24 cellular contexts compared by ENCODE assay signal in the genomic region with DNA sequence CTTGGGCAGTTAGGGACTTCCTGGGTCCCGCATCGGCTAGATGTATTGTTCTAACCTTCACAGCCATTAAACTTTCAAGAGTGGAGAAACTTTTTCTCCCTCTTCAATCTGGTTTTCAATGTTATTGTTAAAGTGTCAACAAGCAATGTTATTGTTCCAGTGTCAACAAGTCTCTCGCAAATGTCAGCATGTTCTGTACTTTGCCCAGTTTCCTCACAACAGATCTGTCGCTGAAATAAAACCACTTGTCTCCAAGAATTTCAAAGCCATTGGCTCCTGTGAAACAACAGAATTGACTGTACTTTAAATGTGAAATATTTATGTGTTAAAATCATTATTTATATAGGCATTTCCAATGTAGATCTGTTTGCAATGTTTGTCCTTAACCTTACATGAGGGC.
DNase-seq lines count a peak whose midpoint lies in the region; ATAC-seq, FAIRE-seq and TF ChIP-seq lines count a peak whose summit lies in the region.
"Had no signal": no experiment of that assay in that cellular context is flagged by ENCODE, and none has a peak within 500 bp of the region (broad histone marks: within the 10 kb centered on the region; RNA-seq: fewer than 3 reads in every experiment).

No MANE protein-coding gene starts in this region.

- no peak for TF ChIP-seq POLR2A in HepG2 (IDR thresholded peaks at IDR 0.05; ENCODE audit: insufficient read depth in 1 of 2, low read depth in 2 of 2, low read length in 2 of 2)
- no peak for TF ChIP-seq POLR2A in Peyer's patch (IDR thresholded peaks at IDR 0.05)

- TF ChIP-seq EP300 in HepG2 (IDR thresholded peaks at IDR 0.05; ENCODE audit: low read depth in 2 of 2, low read length in 2 of 2) (no peak), HepG2 (CRISPR knock-in tag; IDR thresholded peaks at IDR 0.05; ENCODE audit: borderline replicate concordance) (no peak)

- TF ChIP-seq CTCF in HepG2 (CRISPR knock-in tag; IDR thresholded peaks at IDR 0.05) (no peak), osteocyte (IDR thresholded peaks at IDR 0.05) (no peak), Peyer's patch (IDR thresholded peaks at IDR 0.05) (no peak), kidney (IDR thresholded peaks at IDR 0.05; ENCODE audit: borderline replicate concordance, extremely low read depth, insufficient read depth) (no peak)

- no peak overlapping the region for H3K9ac ChIP-seq in HepG2 (ENCODE audit: insufficient read depth, low read depth, low read length)
- no peak overlapping the region for H3K9ac ChIP-seq in kidney (ENCODE audit: low read length in 2 of 2)
- H3K9ac ChIP-seq: BLaER1, GM23248 had no signal

- peaks cover 40% of the 10 kb centered on the region for H3K4me1 Mint-ChIP-seq in osteocyte (ENCODE audit: unreplicated experiment)
- H3K4me1 Mint-ChIP-seq: B cell; CD4-positive, CD25-positive, alpha-beta regulatory T cell; H9 had no signal

- H3K36me3 ChIP-seq in HepG2 (replicated peaks in 1 of 2; ENCODE audit: control insufficient read depth in 1 of 2, insufficient read depth in 2 of 2, low read length in 2 of 2): no peaks in the 10 kb centered on the region
- no peaks in the 10 kb centered on the region for H3K36me3 ChIP-seq in Peyer's patch
- H3K36me3 ChIP-seq in kidney (ENCODE audit: control insufficient read depth in 1 of 2, insufficient read depth in 2 of 2, low read length in 2 of 2): no peaks in the 10 kb centered on the region
- H3K36me3 ChIP-seq: BLaER1 had no signal

- H3K4me1 ChIP-seq in HepG2 (ENCODE audit: insufficient read depth, low read length): peaks cover 11% of the 10 kb centered on the region
- no peaks in the 10 kb centered on the region for H3K4me1 ChIP-seq in Peyer's patch
- no peaks in the 10 kb centered on the region for H3K4me1 ChIP-seq in kidney (ENCODE audit: control insufficient read depth in 1 of 2, insufficient read depth in 1 of 2, low read depth in 1 of 2, low read length in 2 of 2)
- H3K4me1 ChIP-seq: BLaER1, Caco-2 had no signal

- TF ChIP-seq RAD21 in HepG2 (CRISPR knock-in tag; IDR thresholded peaks at IDR 0.05): no peak

- intact Hi-C loops in HepG2 (cut with micrococcal nuclease; ENCODE audit: unreplicated experiment): no loop called here
- intact Hi-C loops in kidney (cut with DNase I): no loop called here

- peaks cover 3% of the 10 kb centered on the region for H3K9me3 Mint-ChIP-seq in osteocyte (ENCODE audit: unreplicated experiment)
- H3K9me3 Mint-ChIP-seq: CD8-positive, alpha-beta T cell had no signal

- H2AFZ ChIP-seq in HepG2 (ENCODE audit: low read length): peak overlapping the region; percentile 23
- H2AFZ ChIP-seq: GM23248 had no signal

- no peaks in the 10 kb centered on the region for H4K20me1 ChIP-seq in HepG2 (ENCODE audit: insufficient read depth, low read length)
- H4K20me1 ChIP-seq: BLaER1 had no signal

- FAIRE-seq in endometrium (lab: Jason Lieb, UNC) (peak; percentile 35), HepG2 (lab: Jason Lieb, UNC) (no peak), kidney (lab: Jason Lieb, UNC) (no peak)
- FAIRE-seq: A204.1, GM12892, H1 had no signal

- no TSS peak for BruUV-seq in HepG2 (replicated peaks; lab: Mats Ljungman, UMichigan)

- POLR2A ChIA-PET in HepG2 (lab: Yijun Ruan, JAX): no interaction called here

- WGBS in HepG2 (ENCODE audit: low lambda C conversion rate): 18% methylated on average over 4 of the region's 4 CpGs

- no peaks in the 10 kb centered on the region for H3K27me3 Mint-ChIP-seq in osteocyte (ENCODE audit: unreplicated experiment)
- H3K27me3 Mint-ChIP-seq: B cell had no signal

- CTCF ChIA-PET in HepG2 (lab: Yijun Ruan, JAX; ENCODE audit: low intra/inter-chr PET ratio, low total read pairs): no interaction called here

- H3K9me3 ChIP-seq in HepG2 (ENCODE audit: low read length) (no peaks in the 10 kb centered on the region), Peyer's patch (no peaks in the 10 kb centered on the region), kidney (ENCODE audit: control insufficient read depth in 1 of 2, low read length in 2 of 2) (no peaks in the 10 kb centered on the region)
- H3K9me3 ChIP-seq: BLaER1, Caco-2 had no signal

- H3K4me3 Mint-ChIP-seq in osteocyte (ENCODE audit: unreplicated experiment): no peak overlapping the region
- H3K4me3 Mint-ChIP-seq: B cell; CD4-positive, CD25-positive, alpha-beta regulatory T cell; CD8-positive, alpha-beta T cell; H9 had no signal

- peak; percentile 42; the same call in 1 of the 3 replicates for ATAC-seq in HepG2
- ATAC-seq: CD8-positive, alpha-beta T cell; HCT116 had no signal

- DNase-seq in DMS53 (lab: John Stamatoyannopoulos, UW) (peak; percentile 2), DMS53 treated with DMSO at 0.1 percent for 48 hours (lab: John Stamatoyannopoulos, UW; ENCODE audit: unreplicated experiment) (no peak), HepG2 (ENCODE audit: low spot score) (no peak), osteocyte (ENCODE audit: extremely low spot score, unreplicated experiment) (no peak), Peyer's patch (no peak), kidney (no peak), NCI-H1105 (lab: John Stamatoyannopoulos, UW) (no peak)
- DNase-seq: Caco-2; CD4-positive, CD25-positive, alpha-beta regulatory T cell; CD8-positive, alpha-beta T cell; DMS153; DMS79 treated with DMSO at 0.1 percent for 48 hours; GF-D8; GM23248; H9 had no signal

- in situ Hi-C loops in HepG2 (cut with HindIII; ENCODE audit: extremely low pct_ligation_motif_present, low pct_unique_long_range_greater_than_20kb): no loop called here

- no peak overlapping the region for H3K4me3 ChIP-seq in HepG2 (replicated peaks in 1 of 3; ENCODE audit: insufficient read depth in 1 of 3, low read depth in 2 of 3, low read length in 3 of 3)
- H3K4me3 ChIP-seq in Peyer's patch: no peak overlapping the region
- no peak overlapping the region for H3K4me3 ChIP-seq in kidney (ENCODE audit: low read length in 2 of 2)
- H3K4me3 ChIP-seq: BLaER1, GM23248 had no signal

- H3K36me3 Mint-ChIP-seq in osteocyte (ENCODE audit: unreplicated experiment): peaks cover 81% of the 10 kb centered on the region
- H3K36me3 Mint-ChIP-seq: CD4-positive, CD25-positive, alpha-beta regulatory T cell; CD8-positive, alpha-beta T cell had no signal

- H3K4me2 ChIP-seq in HepG2 (ENCODE audit: low read depth, low read length): peak overlapping the region; percentile 18; the same call in 1 of the 2 replicates
- H3K4me2 ChIP-seq: BLaER1 had no signal

- H3K27ac Mint-ChIP-seq in osteocyte (ENCODE audit: unreplicated experiment): peak overlapping the region; percentile 57
- H3K27ac Mint-ChIP-seq: B cell; CD4-positive, CD25-positive, alpha-beta regulatory T cell; CD8-positive, alpha-beta T cell; H9 had no signal

- no peak overlapping the region for H3K27ac ChIP-seq in HepG2 (ENCODE audit: extremely low read length, insufficient read depth, low read length)
- no peak overlapping the region for H3K27ac ChIP-seq in Peyer's patch
- H3K27ac ChIP-seq in kidney (ENCODE audit: low read depth in 2 of 2, low read length in 2 of 2): no peak overlapping the region
- H3K27ac ChIP-seq: 22Rv1, BLaER1, C4-2B, GM23248 had no signal

- no peaks in the 10 kb centered on the region for H3K79me2 ChIP-seq in HepG2 (ENCODE audit: insufficient read depth, low read length)

- H3K27me3 ChIP-seq in HepG2 (ENCODE audit: control insufficient read depth in 1 of 2, insufficient read depth in 2 of 2, low read length in 2 of 2) (no peaks in the 10 kb centered on the region), Peyer's patch (no peaks in the 10 kb centered on the region)
- H3K27me3 ChIP-seq: BLaER1 had no signal

TF ChIP-seq in HepG2, 621 proteins besides CTCF, POLR2A, EP300 and RAD21 (continues in another document):
- no peak for TF ChIP-seq ZNF292 (CRISPR knock-in tag; IDR thresholded peaks at IDR 0.05; ENCODE audit: borderline replicate concordance, low read depth)
- TF ChIP-seq ZBTB20 (CRISPR knock-in tag; IDR thresholded peaks at IDR 0.05; ENCODE audit: borderline replicate concordance, low read depth): no peak
- TF ChIP-seq, protein P1, sequence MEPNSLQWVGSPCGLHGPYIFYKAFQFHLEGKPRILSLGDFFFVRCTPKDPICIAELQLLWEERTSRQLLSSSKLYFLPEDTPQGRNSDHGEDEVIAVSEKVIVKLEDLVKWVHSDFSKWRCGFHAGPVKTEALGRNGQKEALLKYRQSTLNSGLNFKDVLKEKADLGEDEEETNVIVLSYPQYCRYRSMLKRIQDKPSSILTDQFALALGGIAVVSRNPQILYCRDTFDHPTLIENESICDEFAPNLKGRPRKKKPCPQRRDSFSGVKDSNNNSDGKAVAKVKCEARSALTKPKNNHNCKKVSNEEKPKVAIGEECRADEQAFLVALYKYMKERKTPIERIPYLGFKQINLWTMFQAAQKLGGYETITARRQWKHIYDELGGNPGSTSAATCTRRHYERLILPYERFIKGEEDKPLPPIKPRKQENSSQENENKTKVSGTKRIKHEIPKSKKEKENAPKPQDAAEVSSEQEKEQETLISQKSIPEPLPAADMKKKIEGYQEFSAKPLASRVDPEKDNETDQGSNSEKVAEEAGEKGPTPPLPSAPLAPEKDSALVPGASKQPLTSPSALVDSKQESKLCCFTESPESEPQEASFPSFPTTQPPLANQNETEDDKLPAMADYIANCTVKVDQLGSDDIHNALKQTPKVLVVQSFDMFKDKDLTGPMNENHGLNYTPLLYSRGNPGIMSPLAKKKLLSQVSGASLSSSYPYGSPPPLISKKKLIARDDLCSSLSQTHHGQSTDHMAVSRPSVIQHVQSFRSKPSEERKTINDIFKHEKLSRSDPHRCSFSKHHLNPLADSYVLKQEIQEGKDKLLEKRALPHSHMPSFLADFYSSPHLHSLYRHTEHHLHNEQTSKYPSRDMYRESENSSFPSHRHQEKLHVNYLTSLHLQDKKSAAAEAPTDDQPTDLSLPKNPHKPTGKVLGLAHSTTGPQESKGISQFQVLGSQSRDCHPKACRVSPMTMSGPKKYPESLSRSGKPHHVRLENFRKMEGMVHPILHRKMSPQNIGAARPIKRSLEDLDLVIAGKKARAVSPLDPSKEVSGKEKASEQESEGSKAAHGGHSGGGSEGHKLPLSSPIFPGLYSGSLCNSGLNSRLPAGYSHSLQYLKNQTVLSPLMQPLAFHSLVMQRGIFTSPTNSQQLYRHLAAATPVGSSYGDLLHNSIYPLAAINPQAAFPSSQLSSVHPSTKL (CRISPR knock-in tag; IDR thresholded peaks at IDR 0.05): peak; percentile 56
- TF ChIP-seq, protein P2, sequence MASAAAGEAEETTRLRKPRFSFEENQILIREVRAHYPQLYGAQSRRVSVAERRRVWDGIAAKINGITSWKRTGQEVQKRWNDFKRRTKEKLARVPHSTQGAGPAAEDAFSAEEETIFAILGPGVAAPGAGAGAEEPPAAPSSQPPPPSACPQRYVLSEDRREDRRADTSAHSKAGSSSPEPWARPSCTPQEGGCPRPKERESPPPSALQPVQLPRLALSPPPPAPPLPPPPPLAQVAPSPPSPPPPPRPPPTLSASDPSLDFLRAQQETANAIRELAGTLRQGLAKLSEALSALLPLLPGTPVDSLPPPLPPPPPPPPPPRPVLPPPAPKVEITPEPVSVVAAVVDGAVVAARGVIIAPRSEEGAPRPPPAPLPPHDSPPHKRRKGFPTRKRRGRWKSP (CRISPR knock-in tag; IDR thresholded peaks at IDR 0.05): no peak
- no peak for TF ChIP-seq KDM5B (CRISPR knock-in tag; IDR thresholded peaks at IDR 0.05; ENCODE audit: borderline replicate concordance)
- TF ChIP-seq CEBPB (IDR thresholded peaks at IDR 0.05; ENCODE audit: borderline replicate concordance, low read depth, low read length): no peak
